14 cellular contexts compared by ENCODE assay signal in the genomic region with DNA sequence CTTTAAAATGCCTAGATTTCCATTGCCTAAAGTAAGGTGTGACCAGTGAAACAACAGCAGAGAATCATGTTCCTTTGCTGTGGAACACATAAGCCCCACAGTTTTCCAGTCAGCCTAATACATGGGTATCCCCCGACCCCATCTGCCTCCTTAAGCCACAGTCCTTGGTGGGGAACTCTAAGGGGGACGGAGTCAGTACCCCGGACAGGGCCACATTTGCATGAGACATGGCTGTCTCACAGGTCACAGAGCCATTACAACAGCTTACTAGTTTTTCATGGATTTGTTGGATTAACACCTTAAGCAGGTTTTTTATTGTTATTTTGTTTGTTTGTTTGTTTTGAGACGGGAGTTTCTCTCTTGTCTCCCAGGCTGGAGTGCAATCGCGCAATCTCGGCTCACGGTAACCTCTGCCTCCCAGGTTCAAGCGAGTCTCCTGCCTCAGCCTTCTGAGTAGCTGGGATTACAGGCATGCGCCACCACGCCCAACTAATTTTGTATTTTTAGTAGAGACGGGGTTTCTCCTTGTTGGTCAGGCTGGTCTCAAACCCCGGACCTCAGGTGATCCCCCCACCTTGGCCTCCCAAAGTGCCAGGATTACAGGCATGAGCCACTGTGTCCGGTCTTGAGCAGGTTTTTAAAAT. TPM values are rescaled to one million over a fixed set of nuclear protein-coding genes. Genes with fewer than 3 reads are reported as not detected.
DNase-seq lines count a peak whose midpoint lies in the region; ATAC-seq, FAIRE-seq and TF ChIP-seq lines count a peak whose summit lies in the region.
"Not testable (repeated sequence)": the region's sequence is repeated elsewhere in the genome, so short reads cannot be mapped to it uniquely, and the experiment has no call there.
"Had no signal": no experiment of that assay in that cellular context is flagged by ENCODE, and none has a peak within 500 bp of the region (broad histone marks: within the 10 kb centered on the region; RNA-seq: fewer than 3 reads in every experiment).

No MANE protein-coding gene starts in this region.

- H3K9me1 ChIP-seq in keratinocyte (ENCODE audit: control insufficient read depth, extremely low read depth, insufficient read depth, low read length), result not testable (repeated sequence)

- ATAC-seq in pancreas, result peak in 3 of 4 donors; percentile 17 to 27 (median 24)

- intact Hi-C loops in MCF 10A (cut with micrococcal nuclease); esophagus muscularis mucosa (cut with DNase I); pancreas (cut with DNase I); vagina (cut with DNase I): not testable (repeated sequence)

- POLR2A ChIA-PET in MCF 10A (lab: Yijun Ruan, JAX), result interaction anchor here (0.6 to 3.8 kb wide), 3 partner anchors 16 to 51 kb away, joined by 3 to 13 read pairs (median 3); no protein-coding TSS in a partner anchor

- H3F3A ChIP-seq in MM.1S (ENCODE audit: insufficient read depth, low read length), result peaks cover 24% of the 10 kb centered on the region

- H3K9me3 ChIP-seq in MM.1S (replicated peaks; ENCODE audit: insufficient read depth, low read length); WERI-Rb-1 (ENCODE audit: severe bottlenecking); esophagus muscularis mucosa; keratinocyte (ENCODE audit: control insufficient read depth, low read depth, low read length); pancreas; vagina: not testable (repeated sequence)

- H3K27ac Mint-ChIP-seq in MCF 10A (ENCODE audit: low read depth, unreplicated experiment), result peak overlapping the region; percentile 49

- H3K4me1 ChIP-seq in MM.1S (ENCODE audit: low read length) (peaks cover 24% of the 10 kb centered on the region), esophagus muscularis mucosa (peaks cover 13 to 28% (median 25%) of the 10 kb centered on the region in 4 donors), keratinocyte (ENCODE audit: control insufficient read depth, extremely low read depth, insufficient read depth, low read length) (peaks cover 28% of the 10 kb centered on the region), pancreas (peaks cover 11 to 14% (median 13%) of the 10 kb centered on the region in 3 donors), vagina (peaks cover 31% of the 10 kb centered on the region)

- H3K4me3 ChIP-seq in MM.1S (ENCODE audit: low read length); WERI-Rb-1 (ENCODE audit: low read depth, low read length); esophagus muscularis mucosa; keratinocyte (ENCODE audit: control insufficient read depth in 2 of 3, extremely low read depth in 1 of 3, insufficient read depth in 2 of 3, low read depth in 1 of 3, low read length in 3 of 3); vagina: not testable (repeated sequence)
- H3K4me3 ChIP-seq in pancreas, result peak overlapping the region in 1 of 4 donors; percentile 25

- H3K9ac ChIP-seq in MM.1S (ENCODE audit: low read length); keratinocyte (ENCODE audit: control insufficient read depth, extremely low read depth, insufficient read depth, low read length): not testable (repeated sequence)

- H3K4me3 Mint-ChIP-seq in MCF 10A (ENCODE audit: unreplicated experiment), result not testable (repeated sequence)

- H3K36me3 Mint-ChIP-seq in MCF 10A (ENCODE audit: insufficient read depth, unreplicated experiment), result peaks cover 31% of the 10 kb centered on the region

- H3K79me2 ChIP-seq in MM.1S (ENCODE audit: low read length); keratinocyte (ENCODE audit: control insufficient read depth, insufficient read depth, low read length): not testable (repeated sequence)

- H3K9me2 ChIP-seq in MM.1S (replicated peaks; ENCODE audit: insufficient read depth, low read length), result not testable (repeated sequence)

- TF ChIP-seq EP300 in esophagus muscularis mucosa (IDR thresholded peaks at IDR 0.05), result not testable (repeated sequence)

- not testable (repeated sequence) for H3K9me3 Mint-ChIP-seq in MCF 10A (ENCODE audit: unreplicated experiment)

- not testable (repeated sequence) for FAIRE-seq in keratinocyte (lab: Jason Lieb, UNC); pancreas (lab: Jason Lieb, UNC)

- not testable (repeated sequence) for H3K27me3 ChIP-seq in MM.1S (replicated peaks; ENCODE audit: insufficient read depth, low read length); WERI-Rb-1 (ENCODE audit: insufficient read depth, low read depth, severe bottlenecking); esophagus muscularis mucosa; keratinocyte (ENCODE audit: control insufficient read depth, extremely low read depth, insufficient read depth, low read length); pancreas; vagina

- BruUV-seq in MCF 10A (replicated peaks; lab: Mats Ljungman, UMichigan), result not testable (repeated sequence)

- CTCF ChIA-PET in MCF 10A (lab: Yijun Ruan, JAX), result interaction anchor here (0.6 to 1.7 kb wide), 5 partner anchors 31 to 1110 kb away, joined by 3 to 4 read pairs (median 3); no protein-coding TSS in a partner anchor

- H2AFZ ChIP-seq in MM.1S (ENCODE audit: low read length); keratinocyte (ENCODE audit: control insufficient read depth, low read length): not testable (repeated sequence)

- peak; percentile 41 for DNase-seq in GM10266 (ENCODE audit: extremely low spot score)
- DNase-seq in MM.1S; WERI-Rb-1; MCF 10A (ENCODE audit: unreplicated experiment); esophagus muscularis mucosa (ENCODE audit: extremely low spot score); keratinocyte (ENCODE audit: low read depth, low spot score); pancreas; vagina (ENCODE audit: extremely low spot score in 2 of 2): not testable (repeated sequence)

- H3K4me2 ChIP-seq in MM.1S (ENCODE audit: low read depth, low read length), result peak overlapping the region; percentile 54; the same call in 1 of the 2 replicates
- H3K4me2 ChIP-seq in keratinocyte (ENCODE audit: control insufficient read depth, extremely low read depth, insufficient read depth, low read depth, low read length), result peak overlapping the region; percentile 61

- not testable (repeated sequence) for H3K4me1 Mint-ChIP-seq in MCF 10A (ENCODE audit: insufficient read depth, unreplicated experiment)

- H3K27ac ChIP-seq in MM.1S (ENCODE audit: low read length) (peak overlapping the region; percentile 65; the same call in 1 of the 2 replicates), WERI-Rb-1 (peak overlapping the region; percentile 88), esophagus muscularis mucosa (replicated peaks in 1 of 4) (peak overlapping the region in 3 of 4 donors; percentile 3 to 49 (median 5)), pancreas (peak overlapping the region; percentile 33 to 60 (median 44)), vagina (peak overlapping the region; percentile 9)
- H3K27ac ChIP-seq in keratinocyte (ENCODE audit: control insufficient read depth, insufficient read depth, low read length), result not testable (repeated sequence)

- H4K20me1 ChIP-seq in MM.1S (ENCODE audit: insufficient read depth, low read length); keratinocyte (ENCODE audit: control insufficient read depth, extremely low read depth, insufficient read depth, low read length): not testable (repeated sequence)

- not testable (repeated sequence) for H3K27me3 Mint-ChIP-seq in MCF 10A (ENCODE audit: insufficient read depth, unreplicated experiment)

- dilution Hi-C loops in keratinocyte (cut with MboI; ENCODE audit: extremely low pct_ligation_motif_present, low sequenced_read_pairs), result not testable (repeated sequence)

- TF ChIP-seq CTCF in GM10266 (IDR thresholded peaks at IDR 0.05; ENCODE audit: control insufficient read depth, insufficient read depth, low read depth, missing control alignments); MM.1S (IDR thresholded peaks at IDR 0.05; ENCODE audit: low read length); WERI-Rb-1 (IDR thresholded peaks at IDR 0.05; ENCODE audit: low read depth, low read length); MCF 10A (IDR thresholded peaks at IDR 0.05; ENCODE audit: unreplicated experiment); esophagus muscularis mucosa (IDR thresholded peaks at IDR 0.05); keratinocyte (optimal IDR thresholded peaks at IDR 0.05 in 1 of 3, IDR thresholded peaks at IDR 0.05 in 1 of 3, conservative IDR thresholded peaks at IDR 0.05 in 1 of 3; ENCODE audit: extremely low read depth in 1 of 3, insufficient read depth in 2 of 3, low read length in 3 of 3); pancreas (IDR thresholded peaks at IDR 0.05); vagina (IDR thresholded peaks at IDR 0.05): not testable (repeated sequence)

- not testable (repeated sequence) for H3K36me3 ChIP-seq in MM.1S (replicated peaks; ENCODE audit: insufficient read depth, low read length)
- H3K36me3 ChIP-seq in WERI-Rb-1, result peaks cover 33% of the 10 kb centered on the region
- H3K36me3 ChIP-seq in esophagus muscularis mucosa, result peaks cover 18 to 42% (median 26%) of the 10 kb centered on the region in 4 donors
- H3K36me3 ChIP-seq in keratinocyte (ENCODE audit: control insufficient read depth in 2 of 2, extremely low read depth in 1 of 2, insufficient read depth in 2 of 2, low read length in 2 of 2), result peaks cover 5 to 13% of the 10 kb centered on the region in 2 experiments
- peaks cover 0 to 18% (median 6%) of the 10 kb centered on the region in 3 donors for H3K36me3 ChIP-seq in pancreas
- peaks cover 0 to 21% of the 10 kb centered on the region in 2 donors for H3K36me3 ChIP-seq in vagina

- TF ChIP-seq POLR2A in esophagus muscularis mucosa (IDR thresholded peaks at IDR 0.05; ENCODE audit: low read depth); vagina (IDR thresholded peaks at IDR 0.05): not testable (repeated sequence)

- WGBS in esophagus muscularis mucosa, result 84% methylated on average over 14 of the region's 14 CpGs
- 42 to 45% methylated on average over 14 of the region's 14 CpGs for WGBS in pancreas, 2 donors

RNA-seq across cellular contexts. Expression of gene C20orf144, which starts 15.0 kb away (rescaled TPM):
- total RNA-seq in MCF 10A (2022) (0.12 and 0.21 TPM in 2 replicates), esophagus muscularis mucosa (under 1 TPM in 1 of 4 donors, not detected in 3; 0.23 TPM), pancreas (under 1 TPM in 4 of 6 donors, not detected in 2; 0.09 to 0.14 (median 0.11) TPM), vagina (not detected)
- polyA plus RNA-seq in keratinocyte (0.02 to 0.03 TPM in 2 of 3 replicates, not detected in the other), pancreas (under 1 TPM; 0.12 to 0.15 TPM)
- not detected for polyA plus RNA-seq in keratinocyte (2011; ENCODE audit: low read depth)
- polyA plus RNA-seq in keratinocyte (2011; cell fraction: cytosol; rRNA removed), result not detected in 2 replicates
- polyA plus RNA-seq in keratinocyte (2011; cell fraction: nucleus; rRNA removed), result 0.09 TPM in 1 of 2 replicates, not detected in the other
- polyA plus RNA-seq in keratinocyte (2012; ENCODE audit: low replicate concordance), result 0.05 and 0.08 TPM in 2 replicates
- not detected in 3 replicates for polyA minus RNA-seq in keratinocyte
- not detected for polyA minus RNA-seq in keratinocyte (2011; cell fraction: cytosol; rRNA and poly(A)+ RNA removed)
- polyA minus RNA-seq in keratinocyte (2011; cell fraction: nucleus; rRNA and poly(A)+ RNA removed), result not detected in 2 replicates
- total RNA-seq: Daoy, dermis blood vessel endothelial cell, skeletal muscle tissue, ureter had no signal

RNA-seq across cellular contexts. Expression of gene ACTL10, which starts 19.7 kb away (rescaled TPM):
- total RNA-seq in MCF 10A (2022) (1.7 and 3.2 TPM in 2 replicates), esophagus muscularis mucosa (1 to 10 TPM; 1.3 to 2.5 (median 2.0) TPM), pancreas (1 to 10 TPM; 2.1 to 3.5 (median 2.7) TPM), vagina (1.5 TPM)
- polyA plus RNA-seq in keratinocyte (0.28 to 0.50 TPM (median 0.48 TPM) in 3 replicates), pancreas (1 to 10 TPM; 1.6 to 2.2 TPM)
- polyA plus RNA-seq in keratinocyte (2011; ENCODE audit: low read depth), result 0.17 TPM
- polyA plus RNA-seq in keratinocyte (2011; cell fraction: cytosol; rRNA removed), result 0.18 and 0.43 TPM in 2 replicates
- polyA plus RNA-seq in keratinocyte (2011; cell fraction: nucleus; rRNA removed), result 0.22 and 0.44 TPM in 2 replicates
- 0.27 and 1.1 TPM in 2 replicates for polyA plus RNA-seq in keratinocyte (2012; ENCODE audit: low replicate concordance)
- 0.16 to 0.20 TPM (median 0.16 TPM) in 3 replicates for polyA minus RNA-seq in keratinocyte
- not detected for polyA minus RNA-seq in keratinocyte (2011; cell fraction: cytosol; rRNA and poly(A)+ RNA removed)
- polyA minus RNA-seq in keratinocyte (2011; cell fraction: nucleus; rRNA and poly(A)+ RNA removed), result 0.63 and 0.78 TPM in 2 replicates
- total RNA-seq: RPMI7951, SJSA1 had no signal

RNA-seq across cellular contexts. Expression of gene NECAB3, which starts 27.1 kb away (rescaled TPM):
- total RNA-seq in MCF 10A (2022) (13.0 and 15.1 TPM in 2 replicates), esophagus muscularis mucosa (10 to 100 TPM; 34.1 to 43.4 (median 39.9) TPM), pancreas (10 to 100 TPM; 15.8 to 22.4 (median 18.8) TPM), vagina (29.2 TPM)
- polyA plus RNA-seq in keratinocyte (3.8 to 10.3 TPM (median 4.6 TPM) in 3 replicates), pancreas (10 to 100 TPM; 29.4 to 40.0 TPM)
- polyA plus RNA-seq in keratinocyte (2011; ENCODE audit: low read depth), result 1.0 TPM
- 2.2 and 6.7 TPM in 2 replicates for polyA plus RNA-seq in keratinocyte (2011; cell fraction: cytosol; rRNA removed)
- polyA plus RNA-seq in keratinocyte (2011; cell fraction: nucleus; rRNA removed), result 18.5 and 27.1 TPM in 2 replicates
- 4.2 and 4.5 TPM in 2 replicates for polyA plus RNA-seq in keratinocyte (2012; ENCODE audit: low replicate concordance)
- 4.0 to 10.3 TPM (median 4.7 TPM) in 3 replicates for polyA minus RNA-seq in keratinocyte
- polyA minus RNA-seq in keratinocyte (2011; cell fraction: cytosol; rRNA and poly(A)+ RNA removed), result 8.4 TPM
- 3.0 and 8.1 TPM in 2 replicates for polyA minus RNA-seq in keratinocyte (2011; cell fraction: nucleus; rRNA and poly(A)+ RNA removed)

RNA-seq across cellular contexts. Expression of gene E2F1, which starts 39.1 kb away (rescaled TPM):
- total RNA-seq in MCF 10A (2022) (1.4 and 3.7 TPM in 2 replicates), esophagus muscularis mucosa (1 to 10 TPM; 1.8 to 5.0 (median 2.9) TPM), pancreas (under 1 TPM; 0.23 to 0.92 (median 0.56) TPM), vagina (0.49 TPM)
- polyA plus RNA-seq in keratinocyte (1.3 to 3.4 TPM (median 2.8 TPM) in 3 replicates), pancreas (under 1 TPM; 0.54 to 0.91 TPM)
- polyA plus RNA-seq in keratinocyte (2011; ENCODE audit: low read depth), result 0.51 TPM
- polyA plus RNA-seq in keratinocyte (2011; cell fraction: cytosol; rRNA removed), result 0.68 and 1.2 TPM in 2 replicates
- 2.4 and 2.8 TPM in 2 replicates for polyA plus RNA-seq in keratinocyte (2011; cell fraction: nucleus; rRNA removed)
- 0.61 and 3.7 TPM in 2 replicates for polyA plus RNA-seq in keratinocyte (2012; ENCODE audit: low replicate concordance)
- 1.0 to 7.8 TPM (median 2.2 TPM) in 3 replicates for polyA minus RNA-seq in keratinocyte
- polyA minus RNA-seq in keratinocyte (2011; cell fraction: cytosol; rRNA and poly(A)+ RNA removed), result 0.96 TPM
- polyA minus RNA-seq in keratinocyte (2011; cell fraction: nucleus; rRNA and poly(A)+ RNA removed), result 0.70 and 1.2 TPM in 2 replicates
